Comparison of ENCODE assay signal across 22 cellular contexts in genomic region chr10:11265486-11265885, GRCh38.
DNase-seq lines count a peak whose midpoint lies in the region; ATAC-seq, FAIRE-seq and TF ChIP-seq lines count a peak whose summit lies in the region.
"Had no signal": no experiment of that assay in that cellular context is flagged by ENCODE, and none has a peak within 500 bp of the region (broad histone marks: within the 10 kb centered on the region; RNA-seq: fewer than 3 reads in every experiment).

No MANE protein-coding gene starts in this region.

- H3K36me3 ChIP-seq in naive thymus-derived CD4-positive, alpha-beta T cell (ENCODE audit: control insufficient read depth in 2 of 3, insufficient read depth in 3 of 3, low read length in 3 of 3) = peaks cover 22 to 76% (median 35%) of the 10 kb centered on the region in 3 experiments
- no peaks in the 10 kb centered on the region for H3K36me3 ChIP-seq in colonic mucosa
- H3K36me3 ChIP-seq: brain microvascular endothelial cell, vagina had no signal

- no peak for TF ChIP-seq POLR2A in GM12891 (IDR thresholded peaks at IDR 0.05; ENCODE audit: low read depth, low read length)

- no peaks in the 10 kb centered on the region for H3K9me3 Mint-ChIP-seq in CD4-positive, alpha-beta T cell
- H3K9me3 Mint-ChIP-seq in activated T-helper 2 cell treated with anti-CD3 and anti-CD28 coated beads, Interferon-gamma antibody, Interleukin-2, Interleukin-4, amounts not matched to agents 10 μg/mL and 5 μg/mL and 100 μg/mL, durations not matched to agents 14 hours and 24 hours and 36 hours = no peaks in the 10 kb centered on the region
- H3K9me3 Mint-ChIP-seq in naive thymus-derived CD4-positive, alpha-beta T cell = no peaks in the 10 kb centered on the region
- H3K9me3 Mint-ChIP-seq: HFFc6, WTC11 had no signal

- peak; percentile 68 for FAIRE-seq in GM12891 (lab: Jason Lieb, UNC)
- FAIRE-seq: G401.6 had no signal

- no peak overlapping the region for H3K9ac ChIP-seq in colonic mucosa (ENCODE audit: low read depth in 2 of 2, low read length in 2 of 2)
- H3K9ac ChIP-seq: KMS-11 had no signal

- no peak for ATAC-seq in CD4-positive, alpha-beta T cell (ENCODE audit: poor library complexity)
- ATAC-seq in naive thymus-derived CD4-positive, alpha-beta T cell = no peak
- ATAC-seq: esophagus mucosa, left lung, WTC11 had no signal

- no peak for TF ChIP-seq CTCF in CD4-positive, alpha-beta T cell (IDR thresholded peaks at IDR 0.05)
- no peak for TF ChIP-seq CTCF in colonic mucosa (IDR thresholded peaks at IDR 0.05)

- no peaks in the 10 kb centered on the region for H3K36me3 Mint-ChIP-seq in CD4-positive, alpha-beta T cell (ENCODE audit: low read depth)
- H3K36me3 Mint-ChIP-seq in activated T-helper 2 cell treated with anti-CD3 and anti-CD28 coated beads, Interferon-gamma antibody, Interleukin-2, Interleukin-4, amounts not matched to agents 10 μg/mL and 5 μg/mL and 100 μg/mL, durations not matched to agents 14 hours and 24 hours and 36 hours (ENCODE audit: low read depth) = peaks cover 92% of the 10 kb centered on the region
- H3K36me3 Mint-ChIP-seq in naive thymus-derived CD4-positive, alpha-beta T cell = peaks cover 6 to 55% (median 29%) of the 10 kb centered on the region in 5 donors

- peaks cover 95% of the 10 kb centered on the region for H3K4me1 Mint-ChIP-seq in CD4-positive, alpha-beta T cell (ENCODE audit: low read depth)
- H3K4me1 Mint-ChIP-seq in activated T-helper 2 cell treated with anti-CD3 and anti-CD28 coated beads, Interferon-gamma antibody, Interleukin-2, Interleukin-4, amounts not matched to agents 10 μg/mL and 5 μg/mL and 100 μg/mL, durations not matched to agents 14 hours and 24 hours and 36 hours (ENCODE audit: low read depth) = peaks cover 61% of the 10 kb centered on the region
- H3K4me1 Mint-ChIP-seq in naive thymus-derived CD4-positive, alpha-beta T cell = peaks cover 57 to 99% (median 94%) of the 10 kb centered on the region in 7 donors

- H3K27ac Mint-ChIP-seq in CD4-positive, alpha-beta T cell = peak overlapping the region; percentile 93
- peak overlapping the region; percentile 28 for H3K27ac Mint-ChIP-seq in activated T-helper 2 cell treated with anti-CD3 and anti-CD28 coated beads, Interferon-gamma antibody, Interleukin-2, Interleukin-4, amounts not matched to agents 10 μg/mL and 5 μg/mL and 100 μg/mL, durations not matched to agents 14 hours and 24 hours and 36 hours
- peak overlapping the region in 7 of 9 donors; percentile 30 to 86 (median 71) for H3K27ac Mint-ChIP-seq in naive thymus-derived CD4-positive, alpha-beta T cell
- H3K27ac Mint-ChIP-seq: HFFc6, WTC11 had no signal

- H3K27me3 ChIP-seq in CD4-positive, alpha-beta T cell (ENCODE audit: control insufficient read depth, insufficient read depth, low read length) = no peaks in the 10 kb centered on the region
- no peaks in the 10 kb centered on the region for H3K27me3 ChIP-seq in naive thymus-derived CD4-positive, alpha-beta T cell (ENCODE audit: control insufficient read depth in 2 of 2, insufficient read depth in 2 of 2, low read length in 2 of 2)
- no peaks in the 10 kb centered on the region for H3K27me3 ChIP-seq in colonic mucosa
- H3K27me3 ChIP-seq: brain microvascular endothelial cell, left lung, vagina had no signal

- POLR2A ChIA-PET in CD4-positive, alpha-beta T cell (lab: Charles Lee) = interaction anchor here (1.5 kb wide), 1 partner anchor 39 kb away, joined by 4 read pairs; no protein-coding TSS in a partner anchor
- POLR2A ChIA-PET in naive thymus-derived CD4-positive, alpha-beta T cell (lab: Charles Lee) = interaction anchor here (0.9 to 1.1 kb wide), 2 partner anchors 10 to 95 kb away, joined by 4 to 5 read pairs; no protein-coding TSS in a partner anchor

- no peaks in the 10 kb centered on the region for H3K27me3 Mint-ChIP-seq in CD4-positive, alpha-beta T cell
- no peaks in the 10 kb centered on the region for H3K27me3 Mint-ChIP-seq in activated T-helper 2 cell treated with anti-CD3 and anti-CD28 coated beads, Interferon-gamma antibody, Interleukin-2, Interleukin-4, amounts not matched to agents 10 μg/mL and 5 μg/mL and 100 μg/mL, durations not matched to agents 14 hours and 24 hours and 36 hours (ENCODE audit: low read depth)
- H3K27me3 Mint-ChIP-seq in naive thymus-derived CD4-positive, alpha-beta T cell = no peaks in the 10 kb centered on the region

- CTCF ChIA-PET in CD4-positive, alpha-beta T cell (lab: Charles Lee) = interaction anchor here (1.4 kb wide), 1 partner anchor 86 kb away, joined by 3 read pairs; no protein-coding TSS in a partner anchor
- CTCF ChIA-PET in naive thymus-derived CD4-positive, alpha-beta T cell (lab: Charles Lee) = no interaction called here

- intact Hi-C loops in CD4-positive, alpha-beta T cell (cut with DNase I, micrococcal nuclease) = loop anchor here in 1 of 2 experiments (5.0 to 10.0 kb wide), 3 partner anchors 38 to 251 kb away; partner anchors contain the start of gene CELF2
- intact Hi-C loops in activated T-helper 2 cell treated with anti-CD3 and anti-CD28 coated beads, Interferon-gamma antibody, Interleukin-2, Interleukin-4, amounts not matched to agents 10 μg/mL and 5 μg/mL and 100 μg/mL, durations not matched to agents 14 hours and 24 hours and 36 hours (cut with micrococcal nuclease) = no loop called here
- intact Hi-C loops in naive thymus-derived CD4-positive, alpha-beta T cell (cut with micrococcal nuclease) = loop anchor here in 1 of 2 donors (2.0 to 5.0 kb wide), 3 partner anchors 15 to 207 kb away; no protein-coding TSS in a partner anchor
- intact Hi-C loops in colonic mucosa (cut with DNase I) = no loop called here

- no peak overlapping the region for H3K27ac ChIP-seq in CD4-positive, alpha-beta T cell (ENCODE audit: low read depth, low read length)
- H3K27ac ChIP-seq in naive thymus-derived CD4-positive, alpha-beta T cell (ENCODE audit: low read depth, low read length) = no peak overlapping the region
- no peak overlapping the region for H3K27ac ChIP-seq in colonic mucosa
- H3K27ac ChIP-seq: brain microvascular endothelial cell, KMS-11, left lung, skin epidermis, vagina had no signal

- no peak overlapping the region for H3K4me3 Mint-ChIP-seq in CD4-positive, alpha-beta T cell
- H3K4me3 Mint-ChIP-seq in activated T-helper 2 cell treated with anti-CD3 and anti-CD28 coated beads, Interferon-gamma antibody, Interleukin-2, Interleukin-4, amounts not matched to agents 10 μg/mL and 5 μg/mL and 100 μg/mL, durations not matched to agents 14 hours and 24 hours and 36 hours (ENCODE audit: low read depth) = no peak overlapping the region
- peak overlapping the region in 1 of 10 donors; percentile 13 for H3K4me3 Mint-ChIP-seq in naive thymus-derived CD4-positive, alpha-beta T cell
- H3K4me3 Mint-ChIP-seq: HFFc6, WTC11 had no signal

- H3K4me1 ChIP-seq in naive thymus-derived CD4-positive, alpha-beta T cell (ENCODE audit: control insufficient read depth in 2 of 2, insufficient read depth in 2 of 2, low read length in 2 of 2) = peaks cover 22% of the 10 kb centered on the region in 2 donors
- no peaks in the 10 kb centered on the region for H3K4me1 ChIP-seq in colonic mucosa

- no peaks in the 10 kb centered on the region for H3K9me3 ChIP-seq in CD4-positive, alpha-beta T cell (ENCODE audit: control insufficient read depth, low read length)
- H3K9me3 ChIP-seq in naive thymus-derived CD4-positive, alpha-beta T cell (ENCODE audit: control insufficient read depth in 2 of 3, low read length in 3 of 3) = no peaks in the 10 kb centered on the region
- H3K9me3 ChIP-seq in colonic mucosa = no peaks in the 10 kb centered on the region
- H3K9me3 ChIP-seq: left lung, vagina had no signal

- H3K4me3 ChIP-seq in naive thymus-derived CD4-positive, alpha-beta T cell (ENCODE audit: low read length) = no peak overlapping the region
- no peak overlapping the region for H3K4me3 ChIP-seq in colonic mucosa
- H3K4me3 ChIP-seq: left lung, skin epidermis, vagina had no signal

- DNase-seq in CD4-positive, alpha-beta T cell = no peak
- no peak for DNase-seq in GM12891 (ENCODE audit: insufficient read length, low spot score)
- no peak for DNase-seq in activated T-helper 2 cell treated with anti-CD3 and anti-CD28 coated beads, Interferon-gamma antibody, Interleukin-2, Interleukin-4, amounts not matched to agents 10 μg/mL and 5 μg/mL and 100 μg/mL, durations not matched to agents 14 hours and 24 hours and 36 hours (ENCODE audit: low spot score)
- no peak for DNase-seq in naive thymus-derived CD4-positive, alpha-beta T cell
- no peak for DNase-seq in colonic mucosa
- no peak for DNase-seq in NCI-H69 (lab: John Stamatoyannopoulos, UW)
- no peak for DNase-seq in GF-D8 (lab: John Stamatoyannopoulos, UW)
- DNase-seq: activated naive CD4-positive, alpha-beta T cell treated with Interleukin-2 at 50 U/mL for 16 hours; brain microvascular endothelial cell; HFFc6; left lung; NCI-H1105; NCI-H524; OCI-M1; SIG-M5; stimulated activated CD4-positive, alpha-beta T cell treated with anti-CD3 and anti-CD28 coated beads, Interleukin-4, amount 100 ng/mL, for 1 hour had no signal

TF ChIP-seq in GM12891, 5 proteins besides CTCF, POLR2A, EP300 and RAD21:
- TF ChIP-seq PAX5 (IDR thresholded peaks at IDR 0.05; ENCODE audit: insufficient read depth, low read length, severe bottlenecking) = no peak
- TF ChIP-seq POLR2AphosphoS5 (IDR thresholded peaks at IDR 0.05; ENCODE audit: low read depth, low read length) = no peak
- TF ChIP-seq TAF1 (IDR thresholded peaks at IDR 0.05; ENCODE audit: low read depth, low read length) = no peak
- TF ChIP-seq POU2F2 (IDR thresholded peaks at IDR 0.05; ENCODE audit: low read depth, low read length) = no peak
- TF ChIP-seq SPI1 (IDR thresholded peaks at IDR 0.05; ENCODE audit: low read depth, low read length) = no peak
TF ChIP-seq in GM12891: peak in this region for 0.

Comparison
In these comparisons a context has a peak if more than half of its experiments do, and no peak if none do; other contexts are left out.
1. H3K27ac Mint-ChIP-seq: peak in every context shown above with its lines; median percentile 93 in CD4-positive, alpha-beta T cell; 71 in naive thymus-derived CD4-positive, alpha-beta T cell; 28 in activated T-helper 2 cell treated with anti-CD3 and anti-CD28 coated beads, Interferon-gamma antibody, Interleukin-2, Interleukin-4, amounts not matched to agents 10 μg/mL and 5 μg/mL and 100 μg/mL, durations not matched to agents 14 hours and 24 hours and 36 hours.